ENCODE assay signal across 17 cellular contexts in genomic region chr18:31303771-31304170, GRCh38. TPM values are rescaled to one million over a fixed set of nuclear protein-coding genes. Genes with fewer than 3 reads are reported as not detected.
"Had no signal": no experiment of that assay in that cellular context is flagged by ENCODE, and none has a peak within 500 bp of the region (broad histone marks: within the 10 kb centered on the region; RNA-seq: fewer than 3 reads in every experiment).

No MANE protein-coding gene starts in this region.

- H3K36me3 Mint-ChIP-seq: naive B cell; stimulated activated naive B cell treated with anti-CD40 and anti-IgM and Interleukin-4, amounts not matched to agents 10 μg/mL and 1 μg/mL and 100 μg/mL, for 72 hours had no signal

- H3K27ac Mint-ChIP-seq: activated T-helper 17 cell treated with anti-CD3 and anti-CD28 coated beads, Interleukin-2, amount 50 U/mL, for 72 hours; naive B cell; stimulated activated naive B cell treated with anti-CD40 and anti-IgM and Interleukin-4, amounts not matched to agents 10 μg/mL and 1 μg/mL and 100 μg/mL, for 72 hours had no signal

- H3K4me1 ChIP-seq: gastroesophageal sphincter, pancreas, vagina had no signal

- H3K27ac ChIP-seq: cardiac muscle cell, gastroesophageal sphincter, heart right ventricle, pancreas, tibial nerve, vagina had no signal

- H3K36me3 ChIP-seq: cardiac muscle cell, gastroesophageal sphincter, heart right ventricle, pancreas, tibial nerve, vagina had no signal

- H3K9me3 Mint-ChIP-seq: naive B cell; stimulated activated naive B cell treated with anti-CD40 and anti-IgM and Interleukin-4, amounts not matched to agents 10 μg/mL and 1 μg/mL and 100 μg/mL, for 72 hours had no signal

- H3K4me3 ChIP-seq: cardiac muscle cell, gastroesophageal sphincter, heart right ventricle, pancreas, tibial nerve, vagina had no signal

- H3K27me3 ChIP-seq: cardiac muscle cell, gastroesophageal sphincter, heart right ventricle, pancreas, tibial nerve, vagina had no signal

- H3K27me3 Mint-ChIP-seq: activated T-helper 17 cell treated with anti-CD3 and anti-CD28 coated beads, Interleukin-2, amount 50 U/mL, for 72 hours; naive B cell; stimulated activated naive B cell treated with anti-CD40 and anti-IgM and Interleukin-4, amounts not matched to agents 10 μg/mL and 1 μg/mL and 100 μg/mL, for 72 hours had no signal

- H3K4me3 Mint-ChIP-seq: activated T-helper 17 cell treated with anti-CD3 and anti-CD28 coated beads, Interleukin-2, amount 50 U/mL, for 72 hours; naive B cell; stimulated activated naive B cell treated with anti-CD40 and anti-IgM and Interleukin-4, amounts not matched to agents 10 μg/mL and 1 μg/mL and 100 μg/mL, for 72 hours had no signal

- H3K4me1 Mint-ChIP-seq: activated T-helper 17 cell treated with anti-CD3 and anti-CD28 coated beads, Interleukin-2, amount 50 U/mL, for 72 hours; naive B cell; stimulated activated naive B cell treated with anti-CD40 and anti-IgM and Interleukin-4, amounts not matched to agents 10 μg/mL and 1 μg/mL and 100 μg/mL, for 72 hours had no signal

- ATAC-seq: activated CD4-positive, CD25-positive, alpha-beta regulatory T cell treated with anti-CD3 and anti-CD28 coated beads, Interleukin-2, amount 50 U/mL, for 24 hours; activated T-helper 17 cell treated with anti-CD3 and anti-CD28 coated beads, Interleukin-2, amount 50 U/mL, for 72 hours; gastroesophageal sphincter; heart right ventricle; left lobe of liver; stimulated activated naive B cell treated with anti-CD40 and anti-IgM and Interleukin-4, amounts not matched to agents 10 μg/mL and 1 μg/mL and 100 μg/mL, for 72 hours had no signal

- DNase-seq: activated naive CD4-positive, alpha-beta T cell treated with Interleukin-2 at 50 U/mL for 16 hours; activated T-cell treated with anti-CD3 and anti-CD28 coated beads for 4 hours; anterior cingulate cortex; heart right ventricle; naive B cell; pancreas; stimulated activated CD4-positive, alpha-beta T cell treated with anti-CD3 and anti-CD28 coated beads, Interleukin-15, amount 100 ng/mL, for 24 hours; stimulated activated CD4-positive, alpha-beta T cell treated with anti-CD3 and anti-CD28 coated beads, Interleukin-4, amount 100 ng/mL, for 1 hour; stimulated activated naive B cell treated with anti-CD40 and anti-IgM and Interleukin-4, amounts not matched to agents 10 μg/mL and 1 μg/mL and 100 μg/mL, for 72 hours had no signal

- H3K9me3 ChIP-seq: gastroesophageal sphincter, heart right ventricle, pancreas, tibial nerve, vagina had no signal

RNA-seq across cellular contexts. Expression of gene DSG1, which starts 14.2 kb away (rescaled TPM):
- polyA plus RNA-seq: cardiac muscle cell, fibroblast of lung had no signal
